ENCODE assay signal across 18 cellular contexts in genomic region chr11:57599381-57599780, GRCh38. TPM values are rescaled to one million over a fixed set of nuclear protein-coding genes. Genes with fewer than 3 reads are reported as not detected.
DNase-seq lines count a peak whose midpoint lies in the region; ATAC-seq, FAIRE-seq and TF ChIP-seq lines count a peak whose summit lies in the region.
"Had no signal": no experiment of that assay in that cellular context is flagged by ENCODE, and none has a peak within 500 bp of the region (broad histone marks: within the 10 kb centered on the region; RNA-seq: fewer than 3 reads in every experiment).

No MANE protein-coding gene starts in this region.

- H3K9ac ChIP-seq in IMR-90 (ENCODE audit: low read depth, low read length) (no peak overlapping the region), H1 (replicated peaks in 1 of 4; ENCODE audit: extremely low read depth in 1 of 4, low read depth in 3 of 4, low read length in 3 of 4) (no peak overlapping the region), mesendoderm (ENCODE audit: low read length) (no peak overlapping the region), subcutaneous abdominal adipose tissue (ENCODE audit: low read length in 5 of 5) (no peak overlapping the region)

- H3K4me3 ChIP-seq in IMR-90 (ENCODE audit: insufficient read depth, low read depth, low read length) = peak overlapping the region; percentile 57
- H3K4me3 ChIP-seq in H1 (ENCODE audit: extremely low read depth in 1 of 4, insufficient read depth in 2 of 4, low read depth in 3 of 4, low read length in 4 of 4) = peak overlapping the region in 1 of 4 experiments; percentile 64; a peak in 3 of 8 replicates
- H3K4me3 ChIP-seq in mesendoderm (ENCODE audit: low read length) = no peak overlapping the region
- H3K4me3 ChIP-seq in subcutaneous abdominal adipose tissue (ENCODE audit: low read depth in 1 of 5, low read length in 5 of 5) = peak overlapping the region in 4 of 5 donors; percentile 69 to 82 (median 78)

- CTCF ChIA-PET in IMR-90 (lab: Yijun Ruan, JAX) = no interaction called here
- CTCF ChIA-PET in H1 (lab: Charles Lee; ENCODE audit: partially characterized antibody) = interaction anchor here (0.8 to 20.2 kb wide), 6 partner anchors 15 to 142 kb away, joined by 3 to 286 read pairs (median 4); partner anchors contain the start of gene UBE2L6

- no peak for DNase-seq in IMR-90
- DNase-seq in H1 (ENCODE audit: low read depth in 1 of 2, low spot score in 2 of 2) = no peak
- DNase-seq in mesendoderm = peak; percentile 27
- no peak for DNase-seq in stimulated activated CD4-positive, alpha-beta T cell treated with anti-CD3 and anti-CD28 coated beads, Interleukin-2, amount 100 ng/mL, for 24 hours
- no peak for DNase-seq in HFFc6
- no peak for DNase-seq in COLO668 (lab: John Stamatoyannopoulos, UW; ENCODE audit: unreplicated experiment)
- DNase-seq: activated naive CD8-positive, alpha-beta T cell treated with anti-CD3 and anti-CD28 coated beads for 36 hours; CD8-positive, alpha-beta T cell; GF-D8; head of caudate nucleus; NCI-H1436 treated with DMSO at 0.1 percent for 48 hours; NCI-H69; stimulated activated naive CD4-positive, alpha-beta T cell treated with Interleukin-2 at 50 U/mL for 16 hours had no signal

- in situ Hi-C loops in IMR-90 (cut with MboI; ENCODE audit: low sequenced_read_pairs) = no loop called here

- TF ChIP-seq POLR2A in IMR-90 (IDR thresholded peaks at IDR 0.05; ENCODE audit: low read depth, low read length) (no peak), H1 (IDR thresholded peaks at IDR 0.05; ENCODE audit: control extremely low read depth in 1 of 2, low read depth in 2 of 2, low read length in 2 of 2) (no peak)

- TF ChIP-seq CTCF in IMR-90 (conservative IDR thresholded peaks at IDR 0.05; ENCODE audit: low read depth, low read length) (no peak), H1 (IDR thresholded peaks at IDR 0.05; ENCODE audit: control extremely low read depth in 1 of 3, insufficient read depth in 1 of 3, low read depth in 1 of 3, low read length in 3 of 3) (no peak), HFFc6 (IDR thresholded peaks at IDR 0.05) (no peak)

- H3K4ac ChIP-seq in IMR-90 (ENCODE audit: low read depth, low read length) (no peak overlapping the region), H1 (replicated peaks; ENCODE audit: insufficient read length, low read depth, low read length) (no peak overlapping the region), mesendoderm (ENCODE audit: low read depth, low read length) (no peak overlapping the region)

- H3K4me2 ChIP-seq in IMR-90 (ENCODE audit: low read depth, low read length) = peak overlapping the region; percentile 79
- peak overlapping the region; percentile 76 to 91; a peak in 2 of 4 replicates for H3K4me2 ChIP-seq in H1 (ENCODE audit: insufficient read depth in 1 of 2, low read depth in 2 of 2, low read length in 2 of 2)
- H3K4me2 ChIP-seq in mesendoderm (ENCODE audit: low read length) = no peak overlapping the region

- WGBS in IMR-90 (ENCODE audit: extremely low coverage in 2 of 2, insufficient read length in 1 of 2), 2 experiments = 40% methylated on average over 1 of the region's 2 CpGs; no CpG with 5 or more reads in 1 of the 2 experiments
- 76% methylated on average over 2 of the region's 2 CpGs; no CpG with 5 or more reads in 1 of the 2 experiments for WGBS in H1 (ENCODE audit: extremely low coverage in 1 of 2, insufficient coverage in 1 of 2, insufficient read length in 1 of 2, insufficient replicate concordance in 2 of 2, low coverage in 1 of 2, low lambda C conversion rate in 2 of 2, missing lambda C conversion rate in 1 of 2), 2 experiments
- WGBS in mesendoderm (ENCODE audit: extremely low coverage, insufficient coverage, low lambda C conversion rate) = no CpG with 5 or more reads among the region's 2 CpGs

- H3K23ac ChIP-seq in IMR-90 (ENCODE audit: low read depth, low read length) (no peak overlapping the region), H1 (ENCODE audit: insufficient read length) (no peak overlapping the region), mesendoderm (ENCODE audit: low read length) (no peak overlapping the region)

- POLR2A ChIA-PET in IMR-90 (lab: Charles Lee; ENCODE audit: unreplicated experiment) (interaction anchor here (0.5 kb wide), 1 partner anchor 977 kb away, joined by 3 read pairs; no protein-coding TSS in a partner anchor), H1 (lab: Charles Lee; ENCODE audit: partially characterized antibody) (interaction anchor here (1.2 to 51.1 kb wide), 6 partner anchors 9 to 45 kb away, joined by 3 to 1546 read pairs (median 10); partner anchors contain the start of genes CLP1, UBE2L6 and YPEL4)

- H2AK9ac ChIP-seq in IMR-90 (replicated peaks; ENCODE audit: low read depth, low read length, poor library complexity) = no peak overlapping the region

- peaks cover 12% of the 10 kb centered on the region for H3K4me1 Mint-ChIP-seq in HFFc6 (ENCODE audit: low read depth)

- H2AFZ ChIP-seq in IMR-90 (replicated peaks; ENCODE audit: low read length, poor library complexity) (no peak overlapping the region), H1 (ENCODE audit: low read length) (no peak overlapping the region)

- intact Hi-C loops in IMR-90 (cut with micrococcal nuclease) = no loop called here

- H3K4me3 Mint-ChIP-seq in HFFc6 = no peak overlapping the region
- H3K4me3 Mint-ChIP-seq: activated naive CD8-positive, alpha-beta T cell treated with anti-CD3 and anti-CD28 coated beads for 36 hours; CD8-positive, alpha-beta T cell had no signal

- H2AK5ac ChIP-seq in IMR-90 (ENCODE audit: low read depth, low read length) (no peak overlapping the region), H1 (ENCODE audit: low read depth, low read length) (no peak overlapping the region), mesendoderm (ENCODE audit: low read length) (no peak overlapping the region)

- H4K5ac ChIP-seq in IMR-90 (ENCODE audit: low read depth, low read length) (no peak overlapping the region), H1 (ENCODE audit: insufficient read length, low read depth, low read length) (no peak overlapping the region), mesendoderm (ENCODE audit: low read length) (no peak overlapping the region)

- H4K8ac ChIP-seq in IMR-90 (ENCODE audit: low read depth in 2 of 2, low read length in 2 of 2) = no peak overlapping the region
- H4K8ac ChIP-seq in H1 (ENCODE audit: extremely low read depth, insufficient read depth, low read length) = no peak overlapping the region
- no peak overlapping the region for H4K8ac ChIP-seq in mesendoderm (ENCODE audit: low read depth, low read length)

- H4K91ac ChIP-seq in IMR-90 (ENCODE audit: insufficient read depth, low read depth, low read length) (no peak overlapping the region), H1 (replicated peaks; ENCODE audit: insufficient read length, low read length) (no peak overlapping the region)

- H3K27me3 ChIP-seq in IMR-90 (ENCODE audit: control insufficient read depth, insufficient read depth, low read length) (peaks cover 10% of the 10 kb centered on the region; the same call in 1 of the 2 replicates), H1 (replicated peaks in 1 of 4; ENCODE audit: control insufficient read depth in 3 of 4, extremely low read depth in 1 of 4, insufficient read depth in 3 of 4, low read length in 3 of 4) (no peaks in the 10 kb centered on the region), mesendoderm (ENCODE audit: insufficient read depth, low read length, poor library complexity) (no peaks in the 10 kb centered on the region), subcutaneous abdominal adipose tissue (ENCODE audit: control insufficient read depth in 5 of 5, insufficient read depth in 4 of 5, low read length in 5 of 5) (no peaks in the 10 kb centered on the region)

- no peak for TF ChIP-seq EP300 in H1 (IDR thresholded peaks at IDR 0.05; ENCODE audit: borderline replicate concordance in 1 of 2, low read depth in 2 of 2, low read length in 2 of 2)

- H2BK15ac ChIP-seq in IMR-90 (ENCODE audit: low read depth, low read length) (no peak overlapping the region), H1 (ENCODE audit: low read length) (no peak overlapping the region), mesendoderm (replicated peaks; ENCODE audit: low read depth) (no peak overlapping the region)

- H3K36me3 ChIP-seq in IMR-90 (ENCODE audit: control insufficient read depth, insufficient read depth, low read length) = peaks cover 2% of the 10 kb centered on the region
- peaks cover 0 to 2% (median 0%) of the 10 kb centered on the region in 4 experiments; a peak in 1 of 8 replicates for H3K36me3 ChIP-seq in H1 (ENCODE audit: control insufficient read depth in 2 of 4, insufficient read depth in 4 of 4, low read length in 3 of 4)
- no peaks in the 10 kb centered on the region for H3K36me3 ChIP-seq in mesendoderm (ENCODE audit: control insufficient read depth, insufficient read depth, low read length)
- peaks cover 0 to 16% (median 12%) of the 10 kb centered on the region in 5 donors for H3K36me3 ChIP-seq in subcutaneous abdominal adipose tissue (ENCODE audit: control insufficient read depth in 5 of 5, insufficient read depth in 5 of 5, low read length in 5 of 5)
- H3K36me3 ChIP-seq: prostate gland had no signal

- H2BK5ac ChIP-seq in IMR-90 (ENCODE audit: low read depth, low read length, poor library complexity, severe bottlenecking) (no peak overlapping the region), H1 (ENCODE audit: low read depth, low read length) (no peak overlapping the region), mesendoderm (ENCODE audit: low read length) (no peak overlapping the region)

- dilution Hi-C loops in IMR-90 (cut with HindIII; ENCODE audit: low sequenced_read_pairs, unreplicated experiment) = no loop called here

- H2BK120ac ChIP-seq in IMR-90 (ENCODE audit: low read depth, low read length) (no peak overlapping the region), H1 (replicated peaks; ENCODE audit: low read depth, low read length) (no peak overlapping the region), mesendoderm (ENCODE audit: low read depth, low read length) (no peak overlapping the region)

- ATAC-seq in IMR-90 (ENCODE audit: low read depth) (no peak), HG03354 (IDR thresholded peaks at IDR 0.05; ENCODE audit: poor library complexity, severe bottlenecking, unreplicated experiment) (no peak)
- ATAC-seq: CD8-positive, alpha-beta T cell had no signal

- no TSS peak for BruUV-seq in IMR-90 (replicated peaks; lab: Mats Ljungman, UMichigan)

- no peak for FAIRE-seq in H1 (lab: Jason Lieb, UNC)
- FAIRE-seq: TTC549 had no signal

- H2BK12ac ChIP-seq in H1 (ENCODE audit: low read depth, low read length) = no peak overlapping the region

- H3K79me1 ChIP-seq in IMR-90 (ENCODE audit: low read depth in 1 of 2, low read length in 2 of 2) = no peaks in the 10 kb centered on the region; a peak in 1 of 4 replicates
- no peaks in the 10 kb centered on the region for H3K79me1 ChIP-seq in H1 (ENCODE audit: low read depth, low read length)
- no peaks in the 10 kb centered on the region for H3K79me1 ChIP-seq in mesendoderm (ENCODE audit: low read length)

- peaks cover 5% of the 10 kb centered on the region; the same call in 1 of the 2 replicates for H3K4me1 ChIP-seq in IMR-90 (ENCODE audit: control insufficient read depth, insufficient read depth, low read length)
- peaks cover 7 to 17% (median 11%) of the 10 kb centered on the region in 4 experiments for H3K4me1 ChIP-seq in H1 (replicated peaks in 1 of 4; ENCODE audit: control insufficient read depth in 3 of 4, insufficient read depth in 4 of 4, low read length in 3 of 4)
- peaks cover 10% of the 10 kb centered on the region for H3K4me1 ChIP-seq in mesendoderm (ENCODE audit: control insufficient read depth, low read depth, low read length)
- peaks cover 4 to 30% (median 24%) of the 10 kb centered on the region in 5 donors for H3K4me1 ChIP-seq in subcutaneous abdominal adipose tissue (ENCODE audit: control insufficient read depth in 5 of 5, insufficient read depth in 5 of 5, low read length in 5 of 5)
- H3K4me1 ChIP-seq: prostate gland had no signal

- H4K20me1 ChIP-seq in IMR-90 (ENCODE audit: insufficient read depth, low read length) (no peaks in the 10 kb centered on the region; the same call in 1 of the 2 replicates), H1 (replicated peaks in 1 of 2; ENCODE audit: control insufficient read depth in 1 of 2, insufficient read depth in 2 of 2, low read length in 2 of 2) (no peaks in the 10 kb centered on the region)

- peaks cover 7% of the 10 kb centered on the region for H3K23me2 ChIP-seq in H1 (ENCODE audit: low read depth, low read length)

- H3K27ac ChIP-seq in IMR-90 (ENCODE audit: insufficient read depth, low read length) (no peak overlapping the region), H1 (ENCODE audit: low read depth, low read length) (no peak overlapping the region), mesendoderm (ENCODE audit: low read depth, low read length) (no peak overlapping the region), subcutaneous abdominal adipose tissue (ENCODE audit: low read depth, low read length) (peak overlapping the region; percentile 88)

- H3K14ac ChIP-seq in IMR-90 (replicated peaks; ENCODE audit: low read depth, low read length) (no peak overlapping the region), H1 (ENCODE audit: insufficient read length) (no peak overlapping the region)

- no peak overlapping the region for H3K27ac Mint-ChIP-seq in HFFc6
- H3K27ac Mint-ChIP-seq: activated naive CD8-positive, alpha-beta T cell treated with anti-CD3 and anti-CD28 coated beads for 36 hours; CD8-positive, alpha-beta T cell had no signal

- H3K9me3 ChIP-seq in IMR-90 (ENCODE audit: control insufficient read depth, insufficient read depth, low read length) = no peaks in the 10 kb centered on the region
- H3K9me3 ChIP-seq in H1 (ENCODE audit: insufficient read depth in 2 of 2, low read depth in 1 of 2, low read length in 1 of 2) = no peaks in the 10 kb centered on the region
- H3K9me3 ChIP-seq in subcutaneous abdominal adipose tissue (ENCODE audit: control insufficient read depth in 5 of 5, low read length in 5 of 5) = no peaks in the 10 kb centered on the region
- H3K9me3 ChIP-seq: prostate gland had no signal

- no peak for TF ChIP-seq RAD21 in IMR-90 (IDR thresholded peaks at IDR 0.05; ENCODE audit: low read length)
- no peak for TF ChIP-seq RAD21 in H1 (IDR thresholded peaks at IDR 0.05 in 1 of 2, conservative IDR thresholded peaks at IDR 0.05 in 1 of 2; ENCODE audit: low read depth in 2 of 2, low read length in 2 of 2)

- no peaks in the 10 kb centered on the region for H3K36me3 Mint-ChIP-seq in HFFc6 (ENCODE audit: low read depth)
- H3K36me3 Mint-ChIP-seq: activated naive CD8-positive, alpha-beta T cell treated with anti-CD3 and anti-CD28 coated beads for 36 hours; CD8-positive, alpha-beta T cell had no signal

- H3K9me1 ChIP-seq in IMR-90 (ENCODE audit: insufficient read depth, low read length) = no peaks in the 10 kb centered on the region

- no peaks in the 10 kb centered on the region for H3K9me3 Mint-ChIP-seq in HFFc6
- H3K9me3 Mint-ChIP-seq: activated naive CD8-positive, alpha-beta T cell treated with anti-CD3 and anti-CD28 coated beads for 36 hours; CD8-positive, alpha-beta T cell had no signal

- H3K56ac ChIP-seq in IMR-90 (ENCODE audit: extremely low read depth, insufficient read depth, low read length) (no peak overlapping the region), H1 (replicated peaks; ENCODE audit: insufficient read length, low read depth, low read length) (no peak overlapping the region), mesendoderm (ENCODE audit: low read length) (no peak overlapping the region)

- no peak overlapping the region for H2BK20ac ChIP-seq in IMR-90 (ENCODE audit: low read depth, low read length)
- H2BK20ac ChIP-seq in H1 (ENCODE audit: low read length) = no peak overlapping the region

- H3K18ac ChIP-seq in IMR-90 (ENCODE audit: low read depth, low read length) (no peak overlapping the region), H1 (ENCODE audit: extremely low read depth, low read length) (no peak overlapping the region), mesendoderm (ENCODE audit: low read length) (no peak overlapping the region)

- H3K79me2 ChIP-seq in H1 (ENCODE audit: control insufficient read depth in 1 of 2, insufficient read depth in 2 of 2, low read length in 2 of 2) (no peaks in the 10 kb centered on the region; a peak in 3 of 4 replicates), mesendoderm (ENCODE audit: control insufficient read depth, insufficient read depth, low read length) (no peaks in the 10 kb centered on the region)

- peaks cover 31% of the 10 kb centered on the region for H3K27me3 Mint-ChIP-seq in HFFc6 (ENCODE audit: insufficient read depth)

RNA-seq across cellular contexts. Expression of gene SERPING1, which starts 1.9 kb away (rescaled TPM):
- total RNA-seq in IMR-90 (2012; rRNA removed) = 2.0 and 2.2 TPM in 2 replicates
- polyA plus RNA-seq in IMR-90 (2012; rRNA removed) = 27.5 and 30.7 TPM in 2 replicates
- 27.0 and 35.9 TPM in 2 replicates for polyA plus RNA-seq in IMR-90 (2012; cell fraction: cytosol; rRNA removed)
- polyA plus RNA-seq in IMR-90 (2012; cell fraction: nucleus; rRNA removed; ENCODE audit: low replicate concordance) = 8.1 and 15.0 TPM in 2 replicates
- 50.9 and 57.3 TPM in 2 replicates for total RNA-seq in H1 (2021; fragmentation: NEBNext Ultra II Directional; extraction: Animal tissue kit (Norgen Biotek cat#: 25700))
- 54.8 and 78.8 TPM in 2 replicates for polyA plus RNA-seq in H1 (2011; rRNA removed)
- polyA plus RNA-seq in H1 (2011; cell fraction: cytosol; rRNA removed) = 37.7 TPM
- polyA plus RNA-seq in H1 (2011; cell fraction: nucleus; rRNA removed) = 62.1 TPM
- 56.7 to 76.6 TPM (median 65.9 TPM) in 4 replicates for polyA plus RNA-seq in H1 (2012, experiment 1 of 2)
- 69.6 TPM for polyA plus RNA-seq in H1 (2012, experiment 2 of 2)
- polyA plus RNA-seq in H1 (2013, experiment 1 of 2) = 117 TPM
- 123 TPM for polyA plus RNA-seq in H1 (2013, experiment 2 of 2)
- 37.0 and 41.9 TPM in 2 replicates for polyA minus RNA-seq in H1 (2011; rRNA and poly(A)+ RNA removed)
- polyA minus RNA-seq in H1 (2011; cell fraction: cytosol; rRNA and poly(A)+ RNA removed) = 29.6 TPM
- polyA minus RNA-seq in H1 (2011; cell fraction: nucleus; rRNA and poly(A)+ RNA removed) = 18.7 TPM
- polyA plus RNA-seq in mesendoderm (2013, experiment 1 of 2) = 30.5 TPM
- 30.5 TPM for polyA plus RNA-seq in mesendoderm (2013, experiment 2 of 2)
- under 1 TPM in 5 of 6 experiments, not detected in 1; 0.11 to 0.51 (median 0.25) TPM for total RNA-seq in HFFc6 (2021; fragmentation: NEBNext Ultra II Directional; extraction: Animal tissue kit (Norgen Biotek cat#: 25700))
- total RNA-seq: CD8-positive, alpha-beta T cell; dermis microvascular lymphatic vessel endothelial cell had no signal

RNA-seq across cellular contexts. Expression of gene UBE2L6, which starts 31.9 kb away (rescaled TPM):
- total RNA-seq in IMR-90 (2012; rRNA removed) = 34.4 and 37.5 TPM in 2 replicates
- polyA plus RNA-seq in IMR-90 (2012; rRNA removed) = 46.7 and 51.7 TPM in 2 replicates
- 19.3 and 42.1 TPM in 2 replicates for polyA plus RNA-seq in IMR-90 (2012; cell fraction: cytosol; rRNA removed)
- polyA plus RNA-seq in IMR-90 (2012; cell fraction: nucleus; rRNA removed; ENCODE audit: low replicate concordance) = 11.5 and 13.0 TPM in 2 replicates
- total RNA-seq in H1 (2021; fragmentation: NEBNext Ultra II Directional; extraction: Animal tissue kit (Norgen Biotek cat#: 25700)) = 67.8 and 68.1 TPM in 2 replicates
- polyA plus RNA-seq in H1 (2011; rRNA removed) = 89.2 and 94.8 TPM in 2 replicates
- 92.7 TPM for polyA plus RNA-seq in H1 (2011; cell fraction: cytosol; rRNA removed)
- 76.4 TPM for polyA plus RNA-seq in H1 (2011; cell fraction: nucleus; rRNA removed)
- polyA plus RNA-seq in H1 (2012, experiment 1 of 2) = 85.5 to 104 TPM (median 94.8 TPM) in 4 replicates
- 94.0 TPM for polyA plus RNA-seq in H1 (2012, experiment 2 of 2)
- polyA plus RNA-seq in H1 (2013, experiment 1 of 2) = 54.7 TPM
- polyA plus RNA-seq in H1 (2013, experiment 2 of 2) = 57.9 TPM
- 95.5 and 96.0 TPM in 2 replicates for polyA minus RNA-seq in H1 (2011; rRNA and poly(A)+ RNA removed)
- polyA minus RNA-seq in H1 (2011; cell fraction: cytosol; rRNA and poly(A)+ RNA removed) = 37.5 TPM
- 32.1 TPM for polyA minus RNA-seq in H1 (2011; cell fraction: nucleus; rRNA and poly(A)+ RNA removed)
- polyA plus RNA-seq in mesendoderm (2013, experiment 1 of 2) = 23.5 TPM
- 23.8 TPM for polyA plus RNA-seq in mesendoderm (2013, experiment 2 of 2)
- 10 to 100 TPM; 34.1 to 46.5 (median 43.3) TPM for total RNA-seq in HFFc6 (2021; fragmentation: NEBNext Ultra II Directional; extraction: Animal tissue kit (Norgen Biotek cat#: 25700))

RNA-seq across cellular contexts. Expression of gene YPEL4, which starts 50.3 kb away (rescaled TPM):
- total RNA-seq in IMR-90 (2012; rRNA removed) = under 0.01 and 0.18 TPM in 2 replicates
- polyA plus RNA-seq in IMR-90 (2012; rRNA removed) (0.57 and 0.79 TPM in 2 replicates), H1 (2011; rRNA removed) (0.09 and 0.38 TPM in 2 replicates)
- polyA plus RNA-seq in IMR-90 (2012; cell fraction: cytosol; rRNA removed) = 0.54 and 0.74 TPM in 2 replicates
- polyA plus RNA-seq in IMR-90 (2012; cell fraction: nucleus; rRNA removed; ENCODE audit: low replicate concordance) = 2.4 and 6.6 TPM in 2 replicates
- total RNA-seq in H1 (2021; fragmentation: NEBNext Ultra II Directional; extraction: Animal tissue kit (Norgen Biotek cat#: 25700)) = 0.13 TPM in 1 of 2 replicates, not detected in the other
- 0.05 TPM for polyA plus RNA-seq in H1 (2011; cell fraction: cytosol; rRNA removed)
- polyA plus RNA-seq in H1 (2011; cell fraction: nucleus; rRNA removed) = 0.19 TPM
- polyA plus RNA-seq in H1 (2012, experiment 1 of 2) = 4.7 to 5.7 TPM (median 5.0 TPM) in 4 replicates
- 0.89 TPM for polyA plus RNA-seq in H1 (2012, experiment 2 of 2)
- polyA plus RNA-seq in H1 (2013, experiment 1 of 2) = 0.06 TPM
- 0.06 TPM for polyA plus RNA-seq in H1 (2013, experiment 2 of 2)
- 0.07 and 0.19 TPM in 2 replicates for polyA minus RNA-seq in H1 (2011; rRNA and poly(A)+ RNA removed)
- not detected for polyA minus RNA-seq in H1 (2011; cell fraction: cytosol; rRNA and poly(A)+ RNA removed)
- 0.40 TPM for polyA minus RNA-seq in H1 (2011; cell fraction: nucleus; rRNA and poly(A)+ RNA removed)
- polyA plus RNA-seq in mesendoderm (2013, experiment 1 of 2) = 0.01 TPM
- not detected for polyA plus RNA-seq in mesendoderm (2013, experiment 2 of 2)
- under 1 TPM in 5 of 6 experiments, not detected in 1; 0.14 to 0.48 (median 0.28) TPM for total RNA-seq in HFFc6 (2021; fragmentation: NEBNext Ultra II Directional; extraction: Animal tissue kit (Norgen Biotek cat#: 25700))

RNA-seq across cellular contexts. Expression of gene CLP1, which starts 58.2 kb away (rescaled TPM):
- total RNA-seq in IMR-90 (2012; rRNA removed) = 24.0 and 26.7 TPM in 2 replicates
- polyA plus RNA-seq in IMR-90 (2012; rRNA removed) (16.3 and 16.5 TPM in 2 replicates), H1 (2011; rRNA removed) (25.6 and 29.4 TPM in 2 replicates)
- 8.3 and 11.4 TPM in 2 replicates for polyA plus RNA-seq in IMR-90 (2012; cell fraction: cytosol; rRNA removed)
- 5.6 and 11.3 TPM in 2 replicates for polyA plus RNA-seq in IMR-90 (2012; cell fraction: nucleus; rRNA removed; ENCODE audit: low replicate concordance)
- 29.3 and 29.9 TPM in 2 replicates for total RNA-seq in H1 (2021; fragmentation: NEBNext Ultra II Directional; extraction: Animal tissue kit (Norgen Biotek cat#: 25700))
- 34.3 TPM for polyA plus RNA-seq in H1 (2011; cell fraction: cytosol; rRNA removed)
- 17.9 TPM for polyA plus RNA-seq in H1 (2011; cell fraction: nucleus; rRNA removed)
- 25.6 to 29.5 TPM (median 29.2 TPM) in 4 replicates for polyA plus RNA-seq in H1 (2012, experiment 1 of 2)
- polyA plus RNA-seq in H1 (2012, experiment 2 of 2) = 8.3 TPM
- 14.9 TPM for polyA plus RNA-seq in H1 (2013, experiment 1 of 2)
- 14.9 TPM for polyA plus RNA-seq in H1 (2013, experiment 2 of 2)
- 38.6 and 50.0 TPM in 2 replicates for polyA minus RNA-seq in H1 (2011; rRNA and poly(A)+ RNA removed)
- polyA minus RNA-seq in H1 (2011; cell fraction: cytosol; rRNA and poly(A)+ RNA removed) = 14.3 TPM
- polyA minus RNA-seq in H1 (2011; cell fraction: nucleus; rRNA and poly(A)+ RNA removed) = 13.7 TPM
- polyA plus RNA-seq in mesendoderm (2013, experiment 1 of 2) = 17.4 TPM
- 16.2 TPM for polyA plus RNA-seq in mesendoderm (2013, experiment 2 of 2)
- total RNA-seq in HFFc6 (2021; fragmentation: NEBNext Ultra II Directional; extraction: Animal tissue kit (Norgen Biotek cat#: 25700)) = 10 to 100 TPM; 13.0 to 17.1 (median 15.6) TPM

Comparison
In these comparisons a context has a peak if more than half of its experiments do, and no peak if none do; other contexts are left out.
1. RNA of gene SERPING1, which starts 1.9 kb away (total RNA-seq): 50.9 to 57.3 TPM in H1; 2.0 to 2.2 TPM in IMR-90 and 0.11 to 0.51 TPM in HFFc6; every median in the first group is over 10 times any median in the second.